In genomic region chr1:80678438-80678837, GRCh38 we compare ENCODE assay signal across 25 cellular contexts.
"Had no signal": no experiment of that assay in that cellular context is flagged by ENCODE, and none has a peak within 500 bp of the region (broad histone marks: within the 10 kb centered on the region; RNA-seq: fewer than 3 reads in every experiment).

No MANE protein-coding gene starts in this region.

- FAIRE-seq: keratinocyte had no signal

- H3K27me3 ChIP-seq: left lung, neural progenitor cell, ovary, right atrium auricular region, right lobe of liver, tibial nerve, uterus had no signal

- H3K4me1 ChIP-seq: left lung, right atrium auricular region, right lobe of liver, uterus had no signal

- DNase-seq: hippocampal formation; kidney glomerular epithelial cell; left cardiac atrium; left lung; mesendoderm; naive B cell; natural killer cell; nephron progenitor cell; ovary; right lobe of liver; stimulated activated CD4-positive, alpha-beta T cell treated with anti-CD3 and anti-CD28 coated beads, Interleukin-1b, Interleukin-23, amount 100 ng/mL, for 48 hours; stimulated activated CD4-positive, alpha-beta T cell treated with anti-CD3 and anti-CD28 coated beads, Interleukin-2, amount 100 ng/mL, for 48 hours; stimulated activated CD4-positive, alpha-beta T cell treated with anti-CD3 and anti-CD28 coated beads, Interleukin-4, amount 100 ng/mL, for 4 hours; stimulated activated CD8-positive, alpha-beta memory T cell treated with anti-CD3 and anti-CD28 coated beads, Interleukin-4, amount 100 ng/mL, for 48 hours; stimulated activated naive CD4-positive, alpha-beta T cell treated with Interleukin-2 at 50 U/mL for 16 hours; stimulated activated naive CD8-positive, alpha-beta T cell treated with anti-CD3 and anti-CD28 coated beads, Interleukin-15, amount 100 ng/mL, for 72 hours; substantia nigra; uterus had no signal

- H3K4me3 ChIP-seq: left lung, lung, neural progenitor cell, ovary, right atrium auricular region, right lobe of liver, smooth muscle cell, tibial nerve, uterus had no signal

- ATAC-seq: left cardiac atrium; left lung; natural killer cell; stimulated activated memory B cell treated with anti-CD40 and anti-IgM and Interleukin-4, amounts not matched to agents 10 μg/mL and 1 μg/mL and 100 μg/mL, for 72 hours; stimulated activated naive CD8-positive, alpha-beta T cell treated with anti-CD3 and anti-CD28 coated beads, Interleukin-15, amount 100 ng/mL, for 72 hours had no signal

- H3K27ac ChIP-seq: left lung, neural progenitor cell, ovary, right atrium auricular region, right lobe of liver, tibial nerve, uterus had no signal

- H3K36me3 ChIP-seq: left lung, neural progenitor cell, ovary, right atrium auricular region, right lobe of liver, tibial nerve, uterus had no signal

- H3K4me2 ChIP-seq: neural progenitor cell, smooth muscle cell had no signal

- H3K9me3 ChIP-seq: left lung, ovary, right atrium auricular region, right lobe of liver, tibial nerve, uterus had no signal

- H3K9ac ChIP-seq: neural progenitor cell had no signal

- H2AFZ ChIP-seq: neural progenitor cell had no signal
